In the genomic region with DNA sequence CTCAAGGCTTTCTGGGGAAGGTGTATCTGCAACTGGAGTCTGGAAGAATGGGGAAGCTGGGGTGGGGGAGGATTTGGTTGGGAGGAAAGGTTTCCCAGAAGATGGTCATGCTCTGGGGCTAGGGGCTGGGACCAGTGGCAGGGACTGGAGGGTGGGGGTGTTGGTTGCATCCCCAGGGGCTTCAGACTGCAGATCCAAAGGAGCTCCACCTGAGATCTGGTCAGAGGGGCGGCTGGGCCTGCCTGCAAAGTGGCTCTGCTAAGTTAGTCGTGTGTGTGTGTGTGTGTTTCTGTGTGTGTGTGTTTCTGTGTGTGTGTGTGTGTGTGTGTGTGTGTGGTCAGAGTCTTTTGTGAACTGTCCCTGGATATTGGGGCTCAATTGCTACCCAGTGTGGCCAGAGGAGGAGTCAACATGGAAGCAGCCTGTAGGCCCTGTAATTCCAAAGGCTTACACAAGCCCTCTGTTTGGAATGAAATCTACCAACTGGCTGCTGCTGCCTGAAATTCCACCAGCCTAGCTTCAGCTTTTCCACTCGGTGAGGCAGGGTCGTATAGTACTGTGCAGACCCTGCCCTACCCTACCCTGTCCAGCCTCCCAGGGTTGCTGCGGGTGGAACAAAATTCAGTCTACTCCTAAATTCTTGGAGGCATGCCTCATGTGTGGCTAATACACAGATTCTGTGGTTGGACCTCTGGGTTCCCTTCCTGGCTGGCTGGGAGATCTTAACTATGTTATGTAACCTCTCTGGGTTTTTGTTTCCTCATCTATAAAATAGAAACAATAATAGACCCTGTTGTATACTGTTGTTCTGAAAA, we compare ENCODE assay signal across 12 cellular contexts. TPM values are rescaled to one million over a fixed set of nuclear protein-coding genes. Genes with fewer than 3 reads are reported as not detected.
DNase-seq lines count a peak whose midpoint lies in the region; ATAC-seq and TF ChIP-seq lines count a peak whose summit lies in the region.
"Had no signal": no experiment of that assay in that cellular context is flagged by ENCODE, and none has a peak within 500 bp of the region (broad histone marks: within the 10 kb centered on the region; RNA-seq: fewer than 3 reads in every experiment).

No MANE protein-coding gene starts in this region.

- H2BK5ac ChIP-seq in mesenchymal stem cell (ENCODE audit: low read depth, low read length, poor library complexity, severe bottlenecking): no peak overlapping the region

- H2BK12ac ChIP-seq in mesenchymal stem cell (ENCODE audit: low read length in 2 of 2): peak overlapping the region in 1 of 2 experiments; percentile 13

- H3K9me2 ChIP-seq in SK-N-SH: no peaks in the 10 kb centered on the region

- CTCF ChIA-PET in SK-N-SH (lab: Yijun Ruan, JAX): interaction anchor here (1.5 kb wide), 1 partner anchor 12 kb away, joined by 4 read pairs; the partner anchor contains the start of gene SYNPO
- CTCF ChIA-PET in activated CD4-positive, alpha-beta memory T cell treated with anti-CD3 and anti-CD28 coated beads, Interleukin-2, amount 10 ng/mL, durations not matched to agents 7 days and 5 days (lab: Charles Lee): no interaction called here

- in situ Hi-C loops in transverse colon (cut with MboI; ENCODE audit: low pct_ligation_motif_present in 1 of 4, low pct_unique_long_range_greater_than_20kb in 1 of 4, low sequenced_read_pairs in 3 of 4): no loop called here

- no peak overlapping the region for H4K8ac ChIP-seq in mesenchymal stem cell (ENCODE audit: low read length)

- H3K9me3 ChIP-seq in SK-N-SH: no peaks in the 10 kb centered on the region
- H3K9me3 ChIP-seq in mesenchymal stem cell (ENCODE audit: control insufficient read depth, low read length): no peaks in the 10 kb centered on the region
- no peaks in the 10 kb centered on the region for H3K9me3 ChIP-seq in transverse colon
- H3K9me3 ChIP-seq: mucosa of descending colon, testis had no signal

- H3K14ac ChIP-seq in mesenchymal stem cell (ENCODE audit: low read length in 2 of 2): no peak overlapping the region

- no peaks in the 10 kb centered on the region for H3K79me1 ChIP-seq in mesenchymal stem cell (replicated peaks; ENCODE audit: low read length, poor library complexity, severe bottlenecking)

- peak; percentile 15; the same call in 2 of the 3 replicates for ATAC-seq in SK-N-SH treated with all-trans-retinoic acid at 6 μM for 48 hours

- H3F3A ChIP-seq in SK-N-SH (replicated peaks; ENCODE audit: insufficient read depth): peaks cover 6% of the 10 kb centered on the region

- peak overlapping the region in 1 of 2 experiments; percentile 61 for H3K18ac ChIP-seq in mesenchymal stem cell (ENCODE audit: low read depth in 1 of 2, low read length in 2 of 2)

- H3K27me3 ChIP-seq in SK-N-SH (ENCODE audit: insufficient read depth): no peaks in the 10 kb centered on the region
- peaks cover 0 to 21% of the 10 kb centered on the region in 2 experiments for H3K27me3 ChIP-seq in mesenchymal stem cell (ENCODE audit: control insufficient read depth in 1 of 2, insufficient read depth in 1 of 2, low read length in 2 of 2)
- H3K27me3 ChIP-seq in transverse colon: no peaks in the 10 kb centered on the region
- H3K27me3 ChIP-seq: testis had no signal

- no peak for TF ChIP-seq CTCF in SK-N-SH (IDR thresholded peaks at IDR 0.05)
- no peak for TF ChIP-seq CTCF in cardiac fibroblast (IDR thresholded peaks at IDR 0.05; ENCODE audit: low read depth, low read length)
- no peak for TF ChIP-seq CTCF in transverse colon (IDR thresholded peaks at IDR 0.05)

- peaks cover 5 to 62% of the 10 kb centered on the region in 2 experiments; a peak in 2 of 4 replicates for H3K4me1 ChIP-seq in SK-N-SH (ENCODE audit: control insufficient read depth in 1 of 2, insufficient read depth in 2 of 2, low read depth in 1 of 2, low read length in 1 of 2)
- H3K4me1 ChIP-seq in mesenchymal stem cell (ENCODE audit: control insufficient read depth, insufficient read depth, low read depth, low read length): peaks cover 23% of the 10 kb centered on the region
- H3K4me1 ChIP-seq in transverse colon: peaks cover 6 to 34% (median 28%) of the 10 kb centered on the region in 4 donors

- no peak overlapping the region for H3K9ac ChIP-seq in SK-N-SH
- no peak overlapping the region for H3K9ac ChIP-seq in mesenchymal stem cell (ENCODE audit: low read length)

- no peak overlapping the region for H2BK15ac ChIP-seq in mesenchymal stem cell (ENCODE audit: low read depth, poor library complexity, severe bottlenecking)

- H3K4me3 ChIP-seq in SK-N-SH (ENCODE audit: low read depth in 2 of 2, low read length in 1 of 2): no peak overlapping the region
- H3K4me3 ChIP-seq in cardiac fibroblast (replicated peaks in 1 of 2; ENCODE audit: low read depth in 2 of 2, low read length in 2 of 2): no peak overlapping the region
- H3K4me3 ChIP-seq in mesenchymal stem cell (ENCODE audit: insufficient read depth in 1 of 2, low read depth in 1 of 2, low read length in 2 of 2): no peak overlapping the region
- H3K4me3 ChIP-seq in transverse colon: no peak overlapping the region
- H3K4me3 ChIP-seq: mucosa of descending colon, testis had no signal

- H3K36me3 ChIP-seq in SK-N-SH (replicated peaks in 1 of 2; ENCODE audit: control insufficient read depth in 1 of 2, insufficient read depth in 2 of 2, low read length in 1 of 2) (no peaks in the 10 kb centered on the region), mesenchymal stem cell (ENCODE audit: control insufficient read depth in 1 of 2, insufficient read depth in 2 of 2, low read depth in 1 of 2, low read length in 2 of 2) (no peaks in the 10 kb centered on the region), transverse colon (no peaks in the 10 kb centered on the region)

- H3K36me3 Mint-ChIP-seq in activated CD4-positive, alpha-beta memory T cell treated with anti-CD3 and anti-CD28 coated beads, Interleukin-2, amount 10 ng/mL, durations not matched to agents 7 days and 5 days (ENCODE audit: low read depth): no peaks in the 10 kb centered on the region

- H3K9me3 Mint-ChIP-seq in activated CD4-positive, alpha-beta memory T cell treated with anti-CD3 and anti-CD28 coated beads, Interleukin-2, amount 10 ng/mL, durations not matched to agents 7 days and 5 days: no peaks in the 10 kb centered on the region
- H3K9me3 Mint-ChIP-seq: activated naive CD4-positive, alpha-beta T cell treated with anti-CD3 and anti-CD28 coated beads for 36 hours had no signal

- H3K4ac ChIP-seq in mesenchymal stem cell (ENCODE audit: low read depth in 1 of 2, low read length in 2 of 2): peak overlapping the region in 1 of 2 experiments; percentile 28

- 100% methylated on average over 1 of the region's 5 CpGs for WGBS in SK-N-SH (ENCODE audit: low lambda C conversion rate)
- WGBS in mesenchymal stem cell: 73% methylated on average over 4 of the region's 5 CpGs
- 72 to 80% methylated on average over 1 to 5 of the region's 5 CpGs for WGBS in transverse colon (ENCODE audit: low coverage in 1 of 2), 2 donors

- DNase-seq in SK-N-SH (no peak), cardiac fibroblast (ENCODE audit: low read depth in 2 of 2) (peak; percentile 44 to 71), mesenchymal stem cell (peak; percentile 56), transverse colon (no peak), T-helper 9 cell (no peak), HuH-7.5 (ENCODE audit: low spot score) (no peak)
- no peak for DNase-seq in activated CD4-positive, alpha-beta memory T cell treated with anti-CD3 and anti-CD28 coated beads, Interleukin-2, amount 10 ng/mL, durations not matched to agents 7 days and 5 days
- DNase-seq: activated naive CD4-positive, alpha-beta T cell treated with anti-CD3 and anti-CD28 coated beads for 36 hours; NCI-H2081 treated with DMSO at 0.1 percent for 48 hours; testis had no signal

- H4K20me1 ChIP-seq in SK-N-SH (ENCODE audit: insufficient read depth): no peaks in the 10 kb centered on the region

- peaks cover 25% of the 10 kb centered on the region for H3K27me3 Mint-ChIP-seq in activated CD4-positive, alpha-beta memory T cell treated with anti-CD3 and anti-CD28 coated beads, Interleukin-2, amount 10 ng/mL, durations not matched to agents 7 days and 5 days

- H3K27ac ChIP-seq in SK-N-SH (ENCODE audit: low read depth in 2 of 2, low read length in 1 of 2) (peak overlapping the region in 1 of 2 experiments; percentile 31; a peak in 1 of 4 replicates), mesenchymal stem cell (ENCODE audit: low read length, poor library complexity, severe bottlenecking) (no peak overlapping the region), transverse colon (peak overlapping the region; percentile 82 to 86 (median 82))

- no peak overlapping the region for H2BK120ac ChIP-seq in mesenchymal stem cell (ENCODE audit: low read depth, low read length)

- no peak overlapping the region for H2AFZ ChIP-seq in SK-N-SH (ENCODE audit: low read depth)
- H2AFZ ChIP-seq in mesenchymal stem cell (ENCODE audit: low read depth, low read length): no peak overlapping the region

- TF ChIP-seq RAD21 in SK-N-SH (IDR thresholded peaks at IDR 0.05; ENCODE audit: low read length): no peak

- TF ChIP-seq POLR2A in transverse colon (IDR thresholded peaks at IDR 0.05): no peak

- H3K4me2 ChIP-seq in SK-N-SH: no peak overlapping the region
- no peak overlapping the region for H3K4me2 ChIP-seq in mesenchymal stem cell (ENCODE audit: low read length, poor library complexity, severe bottlenecking)

- POLR2A ChIA-PET in SK-N-SH (lab: Yijun Ruan, JAX): no interaction called here
- POLR2A ChIA-PET in activated CD4-positive, alpha-beta memory T cell treated with anti-CD3 and anti-CD28 coated beads, Interleukin-2, amount 10 ng/mL, durations not matched to agents 7 days and 5 days (lab: Charles Lee): no interaction called here

- H3K23ac ChIP-seq in mesenchymal stem cell (ENCODE audit: low read length in 2 of 2): no peak overlapping the region

- H3K27ac Mint-ChIP-seq in activated CD4-positive, alpha-beta memory T cell treated with anti-CD3 and anti-CD28 coated beads, Interleukin-2, amount 10 ng/mL, durations not matched to agents 7 days and 5 days: no peak overlapping the region
- H3K27ac Mint-ChIP-seq: activated naive CD4-positive, alpha-beta T cell treated with anti-CD3 and anti-CD28 coated beads for 36 hours had no signal

- no peaks in the 10 kb centered on the region for H3K79me2 ChIP-seq in SK-N-SH (ENCODE audit: insufficient read depth)

- peaks cover 12% of the 10 kb centered on the region for H3K4me1 Mint-ChIP-seq in activated CD4-positive, alpha-beta memory T cell treated with anti-CD3 and anti-CD28 coated beads, Interleukin-2, amount 10 ng/mL, durations not matched to agents 7 days and 5 days

- intact Hi-C loops in transverse colon (cut with DNase I; ENCODE audit: low total_unique reads): no loop called here

- no peak overlapping the region for H4K91ac ChIP-seq in mesenchymal stem cell (ENCODE audit: low read length)

- TF ChIP-seq EP300 in SK-N-SH (IDR thresholded peaks at IDR 0.05; ENCODE audit: borderline replicate concordance in 1 of 2, low read depth in 1 of 2, low read length in 1 of 2): no peak
- no peak for TF ChIP-seq EP300 in transverse colon (IDR thresholded peaks at IDR 0.05; ENCODE audit: low read depth)

- no peak overlapping the region for H3K4me3 Mint-ChIP-seq in activated CD4-positive, alpha-beta memory T cell treated with anti-CD3 and anti-CD28 coated beads, Interleukin-2, amount 10 ng/mL, durations not matched to agents 7 days and 5 days
- H3K4me3 Mint-ChIP-seq: activated naive CD4-positive, alpha-beta T cell treated with anti-CD3 and anti-CD28 coated beads for 36 hours had no signal

- H2AK5ac ChIP-seq in mesenchymal stem cell (ENCODE audit: low read length, severe bottlenecking): no peak overlapping the region

RNA-seq across cellular contexts. Expression of gene SYNPO, which starts 12.5 kb away (rescaled TPM):
- 3.0 and 5.1 TPM in 2 replicates for polyA plus RNA-seq in SK-N-SH (2012; rRNA removed)
- 3.3 and 4.5 TPM in 2 replicates for polyA plus RNA-seq in SK-N-SH (2012; cell fraction: cytosol; rRNA removed)
- polyA plus RNA-seq in SK-N-SH (2012; cell fraction: nucleus; rRNA removed): 9.8 and 14.0 TPM in 2 replicates
- polyA plus RNA-seq in mesenchymal stem cell (2013, experiment 1 of 2): 37.8 TPM
- polyA plus RNA-seq in mesenchymal stem cell (2013, experiment 2 of 2): 39.1 TPM
- total RNA-seq in transverse colon: 10 to 100 TPM; 15.5 to 89.4 (median 41.8) TPM
- total RNA-seq in activated CD4-positive, alpha-beta memory T cell treated with anti-CD3 and anti-CD28 coated beads, Interleukin-2, amount 10 ng/mL, durations not matched to agents 7 days and 5 days: under 1 TPM; 0.08 to 0.10 TPM

RNA-seq across cellular contexts. Expression of gene MYOZ3, which starts 33.1 kb away (rescaled TPM):
- 0.26 and 0.41 TPM in 2 replicates for polyA plus RNA-seq in SK-N-SH (2012; rRNA removed)
- polyA plus RNA-seq in SK-N-SH (2012; cell fraction: cytosol; rRNA removed): 0.31 and 0.35 TPM in 2 replicates
- 0.48 and 0.67 TPM in 2 replicates for polyA plus RNA-seq in SK-N-SH (2012; cell fraction: nucleus; rRNA removed)
- 1.6 TPM for polyA plus RNA-seq in mesenchymal stem cell (2013, experiment 1 of 2)
- polyA plus RNA-seq in mesenchymal stem cell (2013, experiment 2 of 2): 1.8 TPM
- total RNA-seq in transverse colon: not detected
- under 1 TPM in 1 of 2 experiments, not detected in 1; 0.13 TPM for total RNA-seq in activated CD4-positive, alpha-beta memory T cell treated with anti-CD3 and anti-CD28 coated beads, Interleukin-2, amount 10 ng/mL, durations not matched to agents 7 days and 5 days

Comparison
In these comparisons a context has a peak if more than half of its experiments do, and no peak if none do; other contexts are left out.
1. DNase-seq: peak in cardiac fibroblast (2 of 2) and mesenchymal stem cell (single experiment); none in SK-N-SH (single experiment), transverse colon (single experiment), T-helper 9 cell (single experiment), activated CD4-positive, alpha-beta memory T cell treated with anti-CD3 and anti-CD28 coated beads, Interleukin-2, amount 10 ng/mL, durations not matched to agents 7 days and 5 days (single experiment) and HuH-7.5 (single experiment).
2. RNA of gene SYNPO, which starts 12.5 kb away (total RNA-seq): 15.5 to 89.4 TPM in transverse colon; 0.08 to 0.10 TPM in activated CD4-positive, alpha-beta memory T cell treated with anti-CD3 and anti-CD28 coated beads, Interleukin-2, amount 10 ng/mL, durations not matched to agents 7 days and 5 days; every median in the first group is over 10 times any median in the second.